8 cellular contexts compared by ENCODE assay signal in genomic region chr9:128689820-128690683, GRCh38. TPM values are rescaled to one million over a fixed set of nuclear protein-coding genes. Genes with fewer than 3 reads are reported as not detected.
DNase-seq lines count a peak whose midpoint lies in the region; ATAC-seq and TF ChIP-seq lines count a peak whose summit lies in the region.

No MANE protein-coding gene starts in this region.

- WGBS in H9 (ENCODE audit: extremely low coverage, insufficient read length, low lambda C conversion rate) = no CpG with 5 or more reads among the region's 83 CpGs
- 0 to 1% (median 0%) methylated on average over 57 to 80 of the region's 83 CpGs for WGBS in ovary, 3 donors

- peaks cover 42 to 50% of the 10 kb centered on the region in 2 experiments for H3K4me1 Mint-ChIP-seq in H9

- no peak overlapping the region for H4K8ac ChIP-seq in H9 (replicated peaks; ENCODE audit: insufficient read length, low read depth, low read length)

- H3K9me3 Mint-ChIP-seq in H9 = peaks cover 0 to 5% of the 10 kb centered on the region in 2 experiments; a peak in 2 of 5 replicates

- H2BK5ac ChIP-seq in H9 (ENCODE audit: insufficient read length, low read length) = peak overlapping the region; percentile 96

- H3K9ac ChIP-seq in BLaER1 (peak overlapping the region; percentile 97), H9 (ENCODE audit: extremely low read depth, insufficient read length, low read length) (peak overlapping the region; percentile 96)

- H3K36me3 Mint-ChIP-seq in H9 (ENCODE audit: insufficient read depth in 1 of 3, low read depth in 3 of 3) = peaks cover 62 to 73% (median 63%) of the 10 kb centered on the region in 3 experiments

- no peak overlapping the region for H2BK15ac ChIP-seq in H9 (ENCODE audit: low read depth, low read length)

- H3K4me2 ChIP-seq in BLaER1 (peak overlapping the region; percentile 84), H9 (ENCODE audit: insufficient read depth, insufficient read length, low read length) (peak overlapping the region; percentile 100)

- no peak overlapping the region for H2AFZ ChIP-seq in H9 (ENCODE audit: low read length)

- no peak overlapping the region for H4K5ac ChIP-seq in H9 (ENCODE audit: insufficient read length, low read depth, low read length)

- peaks cover 49% of the 10 kb centered on the region for H4K20me1 ChIP-seq in BLaER1
- H4K20me1 ChIP-seq in H9 (ENCODE audit: control insufficient read depth, insufficient read depth, insufficient read length) = no peaks in the 10 kb centered on the region

- H2BK120ac ChIP-seq in H9 (ENCODE audit: low read depth, low read length, poor library complexity, severe bottlenecking) = no peak overlapping the region

- H3K27ac ChIP-seq in BLaER1 = peak overlapping the region; percentile 99
- peak overlapping the region; percentile 59 for H3K27ac ChIP-seq in H9 (ENCODE audit: insufficient read length, low read depth, low read length)
- H3K27ac ChIP-seq in ovary = peak overlapping the region in 1 of 2 donors; percentile 26

- peak overlapping the region; percentile 93 to 99 for H3K4me3 Mint-ChIP-seq in H9

- H3K4me1 ChIP-seq in BLaER1 (peaks cover 71% of the 10 kb centered on the region), H9 (ENCODE audit: insufficient read depth, low read length) (peaks cover 4% of the 10 kb centered on the region; the same call in 1 of the 2 replicates), ovary (ENCODE audit: insufficient read depth) (peaks cover 2% of the 10 kb centered on the region)

- no peak overlapping the region for H4K91ac ChIP-seq in H9 (ENCODE audit: insufficient read length, low read depth, low read length)

- peaks cover 12% of the 10 kb centered on the region for H3K23me2 ChIP-seq in H9 (ENCODE audit: insufficient read length, low read depth, low read length, poor library complexity, severe bottlenecking)

- peaks cover 33% of the 10 kb centered on the region for H3K79me2 ChIP-seq in H9 (ENCODE audit: insufficient read depth, low read length)

- peak overlapping the region; percentile 89 for H3K4me3 ChIP-seq in BLaER1
- peak overlapping the region; percentile 83 for H3K4me3 ChIP-seq in ovary

- intact Hi-C loops in ovary (cut with DNase I) = loop anchor here in 2 of 4 donors (2.0 to 5.0 kb wide), 2 partner anchors 53 to 137 kb away; partner anchors contain the start of gene SPTAN1 (in 1 of the 2)

- H3K56ac ChIP-seq in H9 (ENCODE audit: insufficient read length, low read depth, low read length) = no peak overlapping the region

- no peak for TF ChIP-seq EP300 in ovary (IDR thresholded peaks at IDR 0.05)

- peak overlapping the region; percentile 79 for H3K18ac ChIP-seq in H9 (ENCODE audit: insufficient read length, low read depth, low read length)

- no peak overlapping the region for H3T11ph ChIP-seq in H9 (ENCODE audit: low read length)

- no peak overlapping the region for H2BK20ac ChIP-seq in H9 (ENCODE audit: low read depth, low read length, poor library complexity, severe bottlenecking)

- peak overlapping the region; percentile 95 to 99 (median 96) for H3K27ac Mint-ChIP-seq in H9

- peak; percentile 45 for DNase-seq in H9
- DNase-seq in OCI-M1 (lab: John Stamatoyannopoulos, UW) = peak; percentile 44
- peak; percentile 60 for DNase-seq in activated naive CD4-positive, alpha-beta T cell treated with Interleukin-2 at 50 U/mL for 16 hours
- peak; percentile 51 for DNase-seq in glomerular visceral epithelial cell (ENCODE audit: extremely low spot score)
- peak; percentile 50 to 64 (median 61) for DNase-seq in ovary
- no peak for DNase-seq in SIG-M5 treated with dmso at 0.1 percent for 504 hours (lab: John Stamatoyannopoulos, UW; ENCODE audit: unreplicated experiment)

- H2AK5ac ChIP-seq in H9 (ENCODE audit: insufficient read length, low read length) = no peak overlapping the region

- no peak overlapping the region for H2BK12ac ChIP-seq in H9 (ENCODE audit: insufficient read length, low read depth, low read length)

- H3K36me3 ChIP-seq in BLaER1 (peaks cover 40% of the 10 kb centered on the region), ovary (no peaks in the 10 kb centered on the region)

- H3K79me1 ChIP-seq in H9 (ENCODE audit: insufficient read depth, low read depth, low read length, poor library complexity, severe bottlenecking) = no peaks in the 10 kb centered on the region

- H3K14ac ChIP-seq in H9 (ENCODE audit: insufficient read depth, low read length) = peak overlapping the region; percentile 67

- no peaks in the 10 kb centered on the region for H3K27me3 Mint-ChIP-seq in H9 (ENCODE audit: low read depth)

- TF ChIP-seq POLR2A in ovary (IDR thresholded peaks at IDR 0.05) = no peak

- no peak overlapping the region for H3K23ac ChIP-seq in H9 (ENCODE audit: insufficient read length, low read depth, low read length)

- no peak overlapping the region for H3K4ac ChIP-seq in H9 (ENCODE audit: low read depth, low read length)

- H3K9me3 ChIP-seq in BLaER1 (no peaks in the 10 kb centered on the region), H9 (ENCODE audit: control insufficient read depth, low read depth, low read length) (no peaks in the 10 kb centered on the region), ovary (no peaks in the 10 kb centered on the region)

- no peak for ATAC-seq in HG02840 (IDR thresholded peaks at IDR 0.05; ENCODE audit: low FRiP score, unreplicated experiment)

- TF ChIP-seq CTCF in H9 (conservative IDR thresholded peaks at IDR 0.05) (no peak), ovary (IDR thresholded peaks at IDR 0.05) (no peak)

- H3K27me3 ChIP-seq in BLaER1 (no peaks in the 10 kb centered on the region), H9 (ENCODE audit: insufficient read depth, low read length) (no peaks in the 10 kb centered on the region), ovary (no peaks in the 10 kb centered on the region)

RNA-seq across cellular contexts. Expression of gene SET, which starts 1.0 kb away (rescaled TPM):
- 1,148 and 1,158 TPM in 2 replicates for total RNA-seq in H9 (2021)
- total RNA-seq in ovary = 100 to 1,000 TPM; 119 to 328 (median 291) TPM
- 100 to 1,000 TPM; 147 to 292 TPM for polyA plus RNA-seq in ovary

RNA-seq across cellular contexts. Expression of gene PKN3, which starts 12.3 kb away (rescaled TPM):
- 23.8 and 25.0 TPM in 2 replicates for total RNA-seq in H9 (2021)
- 1 to 10 TPM; 1.4 to 7.6 (median 4.2) TPM for total RNA-seq in ovary
- polyA plus RNA-seq in ovary = 1 to 10 TPM; 1.3 to 4.6 TPM

RNA-seq across cellular contexts. Expression of gene DYNC2I2, which starts 33.4 kb away (rescaled TPM):
- total RNA-seq in H9 (2021) (58.6 and 62.2 TPM in 2 replicates), ovary (10 to 100 TPM; 17.7 to 87.5 (median 25.8) TPM)
- polyA plus RNA-seq in ovary = 10 to 100 TPM in 1 of 2 donors, 1 to 10 TPM in 1; 2.0 to 28.0 TPM

RNA-seq across cellular contexts. Expression of gene ZDHHC12, which starts 33.9 kb away (rescaled TPM):
- 42.8 and 45.8 TPM in 2 replicates for total RNA-seq in H9 (2021)
- 10 to 100 TPM in 2 of 7 donors, 1 to 10 TPM in 5; 5.7 to 27.1 (median 7.0) TPM for total RNA-seq in ovary
- polyA plus RNA-seq in ovary = 10 to 100 TPM in 1 of 2 donors, under 1 TPM in 1; 0.30 to 12.5 TPM
